11 cellular contexts compared by ENCODE assay signal in the genomic region with DNA sequence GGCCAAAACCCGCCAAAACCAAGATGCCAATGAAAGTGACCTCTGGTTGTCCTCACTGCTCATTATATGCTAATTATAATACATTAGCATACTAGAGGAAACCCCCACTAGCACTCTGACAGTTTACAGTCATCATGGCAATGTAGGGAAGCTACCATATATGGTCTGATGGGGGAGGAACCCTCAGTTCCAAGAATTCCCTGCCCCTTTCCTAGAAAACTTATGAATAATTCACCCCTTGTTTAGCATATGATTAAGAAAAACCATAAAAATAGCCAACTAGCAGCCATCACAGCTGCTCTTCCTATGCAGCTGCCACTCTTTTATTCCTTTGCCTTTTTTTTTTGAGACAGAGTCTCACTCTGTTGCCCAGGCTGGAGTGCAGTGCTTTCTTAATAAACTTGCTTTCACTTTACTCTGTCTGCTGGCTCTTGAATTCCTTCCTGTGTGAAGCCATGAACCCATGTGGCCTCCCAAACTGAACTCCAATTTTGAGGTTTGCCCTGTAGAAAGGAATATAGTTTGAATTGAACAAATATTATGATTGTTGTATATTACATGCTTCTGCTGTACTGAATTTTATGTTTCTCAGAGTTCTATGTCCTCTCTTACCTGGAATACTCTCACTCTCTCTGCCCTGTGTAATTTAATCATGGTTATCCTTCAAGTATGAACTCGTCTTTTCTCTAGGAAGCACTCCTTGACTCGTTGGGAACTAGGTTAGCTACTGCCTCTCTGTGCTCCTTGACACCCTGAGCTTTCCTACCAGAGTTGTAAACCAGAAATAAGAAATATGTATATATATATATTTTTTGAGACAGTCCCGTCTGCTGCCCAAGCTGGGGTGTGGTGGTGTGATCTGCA. TPM values are rescaled to one million over a fixed set of nuclear protein-coding genes. Genes with fewer than 3 reads are reported as not detected.
DNase-seq lines count a peak whose midpoint lies in the region; ATAC-seq, FAIRE-seq and TF ChIP-seq lines count a peak whose summit lies in the region.
"Had no signal": no experiment of that assay in that cellular context is flagged by ENCODE, and none has a peak within 500 bp of the region (broad histone marks: within the 10 kb centered on the region; RNA-seq: fewer than 3 reads in every experiment).

No MANE protein-coding gene starts in this region.

- no peak overlapping the region for H3K27ac Mint-ChIP-seq in activated CD4-positive, alpha-beta T cell treated with anti-CD3 and anti-CD28 coated beads, Interleukin-2, amount 10 ng/mL, durations not matched to agents 24 days and 14 days
- H3K27ac Mint-ChIP-seq in activated CD4-positive, alpha-beta T cell treated with anti-CD3 and anti-CD28 coated beads, Interleukin-2, amount 10 ng/mL, durations not matched to agents 7 days and 5 days: no peak overlapping the region

- FAIRE-seq in small intestine (lab: Jason Lieb, UNC): no peak
- FAIRE-seq: pancreas had no signal

- no peak overlapping the region for H3K4me3 Mint-ChIP-seq in activated CD4-positive, alpha-beta T cell treated with anti-CD3 and anti-CD28 coated beads, Interleukin-2, amount 10 ng/mL, durations not matched to agents 24 days and 14 days
- H3K4me3 Mint-ChIP-seq in activated CD4-positive, alpha-beta T cell treated with anti-CD3 and anti-CD28 coated beads, Interleukin-2, amount 10 ng/mL, durations not matched to agents 7 days and 5 days: no peak overlapping the region

- H3K4me1 ChIP-seq in small intestine (ENCODE audit: control insufficient read depth in 2 of 2, insufficient read depth in 1 of 2, low read depth in 1 of 2, low read length in 1 of 2): peaks cover 0 to 1% of the 10 kb centered on the region in 2 donors
- no peaks in the 10 kb centered on the region for H3K4me1 ChIP-seq in ascending aorta
- H3K4me1 ChIP-seq in gastrocnemius medialis: no peaks in the 10 kb centered on the region

- no peaks in the 10 kb centered on the region for H3K36me3 ChIP-seq in small intestine (ENCODE audit: control insufficient read depth in 2 of 2, insufficient read depth in 2 of 2, low read length in 2 of 2)
- no peaks in the 10 kb centered on the region for H3K36me3 ChIP-seq in ascending aorta
- H3K36me3 ChIP-seq in gastrocnemius medialis: no peaks in the 10 kb centered on the region
- H3K36me3 ChIP-seq: pancreas had no signal

- peaks cover 2% of the 10 kb centered on the region for H3K36me3 Mint-ChIP-seq in activated CD4-positive, alpha-beta T cell treated with anti-CD3 and anti-CD28 coated beads, Interleukin-2, amount 10 ng/mL, durations not matched to agents 24 days and 14 days (ENCODE audit: low read depth)
- H3K36me3 Mint-ChIP-seq in activated CD4-positive, alpha-beta T cell treated with anti-CD3 and anti-CD28 coated beads, Interleukin-2, amount 10 ng/mL, durations not matched to agents 7 days and 5 days (ENCODE audit: low read depth): peaks cover 2% of the 10 kb centered on the region

- peaks cover 13% of the 10 kb centered on the region for H3K4me1 Mint-ChIP-seq in activated CD4-positive, alpha-beta T cell treated with anti-CD3 and anti-CD28 coated beads, Interleukin-2, amount 10 ng/mL, durations not matched to agents 24 days and 14 days
- peaks cover 10% of the 10 kb centered on the region for H3K4me1 Mint-ChIP-seq in activated CD4-positive, alpha-beta T cell treated with anti-CD3 and anti-CD28 coated beads, Interleukin-2, amount 10 ng/mL, durations not matched to agents 7 days and 5 days

- DNase-seq in activated CD4-positive, alpha-beta T cell treated with anti-CD3 and anti-CD28 coated beads, Interleukin-2, amount 10 ng/mL, durations not matched to agents 24 days and 14 days: peak; percentile 60
- DNase-seq in activated CD4-positive, alpha-beta T cell treated with anti-CD3 and anti-CD28 coated beads, Interleukin-2, amount 10 ng/mL, durations not matched to agents 7 days and 5 days: no peak
- DNase-seq in OCI-M1 (lab: John Stamatoyannopoulos, UW) (peak; percentile 86), epithelial cell of esophagus (ENCODE audit: low read depth) (peak; percentile 71), small intestine (peak; percentile 18), ascending aorta (ENCODE audit: low spot score in 2 of 2) (no peak), NOMO-1 (lab: John Stamatoyannopoulos, UW; ENCODE audit: unreplicated experiment in 2 of 2) (no peak), gastrocnemius medialis (no peak)
- DNase-seq: NCI-H446 treated with DMSO at 0.1 percent for 48 hours, pancreas had no signal

- no peaks in the 10 kb centered on the region for H3K9me3 ChIP-seq in small intestine (ENCODE audit: control insufficient read depth, low read depth)
- no peaks in the 10 kb centered on the region for H3K9me3 ChIP-seq in ascending aorta
- H3K9me3 ChIP-seq in gastrocnemius medialis: no peaks in the 10 kb centered on the region
- H3K9me3 ChIP-seq: pancreas had no signal

- WGBS in small intestine, 3 donors: 57 to 69% (median 68%) methylated on average over 4 of the region's 4 CpGs

- POLR2A ChIA-PET in activated CD4-positive, alpha-beta T cell treated with anti-CD3 and anti-CD28 coated beads, Interleukin-2, amount 10 ng/mL, durations not matched to agents 7 days and 5 days (lab: Charles Lee): no interaction called here

- H3K27ac ChIP-seq in small intestine (ENCODE audit: low read depth in 1 of 2, low read length in 1 of 2): no peak overlapping the region
- H3K27ac ChIP-seq in ascending aorta: no peak overlapping the region
- H3K27ac ChIP-seq in gastrocnemius medialis: no peak overlapping the region
- H3K27ac ChIP-seq: KMS-11 had no signal

- H3K27me3 ChIP-seq in small intestine (ENCODE audit: control insufficient read depth in 2 of 2, insufficient read depth in 2 of 2, low read length in 2 of 2) (no peaks in the 10 kb centered on the region), ascending aorta (no peaks in the 10 kb centered on the region), gastrocnemius medialis (no peaks in the 10 kb centered on the region)
- H3K27me3 ChIP-seq: pancreas had no signal

- peaks cover 3% of the 10 kb centered on the region for H3K9me3 Mint-ChIP-seq in activated CD4-positive, alpha-beta T cell treated with anti-CD3 and anti-CD28 coated beads, Interleukin-2, amount 10 ng/mL, durations not matched to agents 24 days and 14 days
- peaks cover 5% of the 10 kb centered on the region for H3K9me3 Mint-ChIP-seq in activated CD4-positive, alpha-beta T cell treated with anti-CD3 and anti-CD28 coated beads, Interleukin-2, amount 10 ng/mL, durations not matched to agents 7 days and 5 days

- CTCF ChIA-PET in activated CD4-positive, alpha-beta T cell treated with anti-CD3 and anti-CD28 coated beads, Interleukin-2, amount 10 ng/mL, durations not matched to agents 7 days and 5 days (lab: Charles Lee): no interaction called here

- in situ Hi-C loops in gastrocnemius medialis (cut with MboI; ENCODE audit: low sequenced_read_pairs in 4 of 4): no loop called here

- TF ChIP-seq CTCF in epithelial cell of esophagus (IDR thresholded peaks at IDR 0.05; ENCODE audit: insufficient read depth, low read depth, low read length, missing control alignments) (no peak), ascending aorta (IDR thresholded peaks at IDR 0.05) (no peak), gastrocnemius medialis (IDR thresholded peaks at IDR 0.05 in 4 of 5, conservative IDR thresholded peaks at IDR 0.05 in 1 of 5) (no peak)

- intact Hi-C loops in activated CD4-positive, alpha-beta T cell treated with anti-CD3 and anti-CD28 coated beads, Interleukin-2, amount 10 ng/mL, durations not matched to agents 24 days and 14 days (cut with micrococcal nuclease): no loop called here
- intact Hi-C loops in ascending aorta (cut with DNase I) (no loop called here), gastrocnemius medialis (cut with DNase I; ENCODE audit: low total_unique reads) (no loop called here)

- ATAC-seq in gastrocnemius medialis: no peak

- TF ChIP-seq POLR2A in gastrocnemius medialis (IDR thresholded peaks at IDR 0.05): no peak

- H3K27me3 Mint-ChIP-seq in activated CD4-positive, alpha-beta T cell treated with anti-CD3 and anti-CD28 coated beads, Interleukin-2, amount 10 ng/mL, durations not matched to agents 24 days and 14 days: no peaks in the 10 kb centered on the region
- H3K27me3 Mint-ChIP-seq in activated CD4-positive, alpha-beta T cell treated with anti-CD3 and anti-CD28 coated beads, Interleukin-2, amount 10 ng/mL, durations not matched to agents 7 days and 5 days: no peaks in the 10 kb centered on the region

- no peak overlapping the region for H3K4me3 ChIP-seq in epithelial cell of esophagus (ENCODE audit: low read length)
- H3K4me3 ChIP-seq in small intestine (ENCODE audit: low read depth in 1 of 2, low read length in 2 of 2): no peak overlapping the region
- H3K4me3 ChIP-seq in ascending aorta: no peak overlapping the region
- H3K4me3 ChIP-seq in gastrocnemius medialis: no peak overlapping the region
- H3K4me3 ChIP-seq: pancreas had no signal

RNA-seq across cellular contexts. Expression of gene KIAA1958, which starts 59.8 kb away (rescaled TPM):
- 9.8 and 10.6 TPM in 2 replicates for total RNA-seq in activated CD4-positive, alpha-beta T cell treated with anti-CD3 and anti-CD28 coated beads, Interleukin-2, amount 10 ng/mL, durations not matched to agents 24 days and 14 days
- 1 to 10 TPM; 6.5 to 6.8 TPM for total RNA-seq in activated CD4-positive, alpha-beta T cell treated with anti-CD3 and anti-CD28 coated beads, Interleukin-2, amount 10 ng/mL, durations not matched to agents 7 days and 5 days
- 1 to 10 TPM in 1 of 3 donors, under 1 TPM in 2; 0.54 to 1.6 (median 0.67) TPM for polyA plus RNA-seq in small intestine
- total RNA-seq in ascending aorta: 2.0 TPM
- 1 to 10 TPM; 1.3 to 4.0 (median 2.6) TPM for total RNA-seq in gastrocnemius medialis

Comparison
In these comparisons a context has a peak if more than half of its experiments do, and no peak if none do; other contexts are left out.
1. DNase-seq: peak in activated CD4-positive, alpha-beta T cell treated with anti-CD3 and anti-CD28 coated beads, Interleukin-2, amount 10 ng/mL, durations not matched to agents 24 days and 14 days (single experiment), OCI-M1 (single experiment), epithelial cell of esophagus (single experiment) and small intestine (single experiment); none in activated CD4-positive, alpha-beta T cell treated with anti-CD3 and anti-CD28 coated beads, Interleukin-2, amount 10 ng/mL, durations not matched to agents 7 days and 5 days (single experiment), ascending aorta (0 of 2), NOMO-1 (0 of 2) and gastrocnemius medialis (0 of 2).